10 cellular contexts compared by ENCODE assay signal in the genomic region with DNA sequence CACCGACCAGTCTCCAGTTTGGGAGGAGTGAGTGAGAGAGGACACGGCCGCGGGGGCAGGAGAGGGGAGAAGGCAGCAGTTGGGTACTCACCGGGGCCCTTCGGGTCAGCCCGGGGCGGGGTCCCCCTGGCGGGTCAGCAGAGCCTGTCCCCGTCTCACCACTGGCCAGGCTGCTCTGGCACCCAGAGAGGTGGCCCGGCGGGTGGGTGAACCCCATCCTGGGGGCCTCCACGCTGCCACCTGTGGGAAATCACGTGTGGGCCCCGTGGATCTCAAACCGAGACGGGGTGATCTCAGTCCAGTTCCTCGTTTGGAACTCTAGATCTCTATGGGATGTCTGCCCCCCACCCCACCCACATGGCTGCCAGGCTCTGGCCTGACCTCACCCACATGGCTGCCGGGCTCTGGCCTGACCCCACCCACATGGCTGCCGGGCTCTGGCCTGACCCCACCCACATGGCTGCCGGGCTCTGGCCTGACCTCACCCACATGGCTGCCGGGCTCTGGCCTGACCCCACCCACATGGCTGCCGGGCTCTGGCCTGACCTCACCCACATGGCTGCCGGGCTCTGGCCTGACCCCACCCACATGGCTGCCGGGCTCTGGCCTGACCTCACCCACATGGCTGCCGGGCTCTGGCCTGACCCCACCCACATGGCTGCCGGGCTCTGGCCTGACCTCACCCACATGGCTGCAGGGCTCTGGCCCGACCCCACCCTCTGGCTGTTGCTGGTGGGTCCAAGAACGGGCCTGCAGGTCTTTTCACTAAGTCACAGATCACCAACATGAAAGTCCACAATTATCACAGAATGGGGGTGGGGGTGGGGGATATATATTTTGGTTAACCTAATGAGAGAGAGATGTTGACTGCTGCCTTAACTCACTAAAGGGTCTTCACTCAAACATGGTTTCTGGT. TPM values are rescaled to one million over a fixed set of nuclear protein-coding genes. Genes with fewer than 3 reads are reported as not detected.
A peak's percentile ranks its signal among the peaks of the same experiment; 100 is the strongest.
DNase-seq lines count a peak whose midpoint lies in the region; ATAC-seq and TF ChIP-seq lines count a peak whose summit lies in the region.
"Not testable (repeated sequence)": the region's sequence is repeated elsewhere in the genome, so short reads cannot be mapped to it uniquely, and the experiment has no call there.
"Had no signal": no experiment of that assay in that cellular context is flagged by ENCODE, and none has a peak within 500 bp of the region (broad histone marks: within the 10 kb centered on the region; RNA-seq: fewer than 3 reads in every experiment).

No MANE protein-coding gene starts in this region.

- peak overlapping the region; percentile 95 for H4K12ac ChIP-seq in trophoblast cell (ENCODE audit: low read depth, low read length)

- not testable (repeated sequence) for H3K27me3 ChIP-seq in HUES6 (ENCODE audit: control insufficient read depth, insufficient read depth, low read length); SK-N-SH (ENCODE audit: insufficient read depth); lung (ENCODE audit: control insufficient read depth, insufficient read depth); trophoblast cell (ENCODE audit: insufficient read depth, low read length); aorta (ENCODE audit: control insufficient read depth in 1 of 2, insufficient read depth in 2 of 2, low read length in 1 of 2)

- H4K91ac ChIP-seq in trophoblast cell (ENCODE audit: low read depth, low read length) = peak overlapping the region; percentile 98

- peak; percentile 33 for ATAC-seq in left ventricle myocardium superior
- peak; percentile 70 for ATAC-seq in lung (ENCODE audit: insufficient read depth, low FRiP score)
- ATAC-seq in aorta (ENCODE audit: low FRiP score) = not testable (repeated sequence)

- H3K4me2 ChIP-seq in SK-N-SH = not testable (repeated sequence)
- H3K4me2 ChIP-seq in trophoblast cell (ENCODE audit: low read length) = peak overlapping the region; percentile 60

- DNase-seq in ELF-1 (ENCODE audit: low read depth, low spot score) = peak; percentile 52
- DNase-seq in SK-N-SH = peak; percentile 45
- peak; percentile 40 for DNase-seq in dermis blood vessel endothelial cell
- not testable (repeated sequence) for DNase-seq in left ventricle myocardium superior, trophoblast cell
- peak; percentile 70 for DNase-seq in lung (ENCODE audit: low spot score)
- DNase-seq in aorta = peak; percentile 46 to 76

- H3K18ac ChIP-seq in trophoblast cell (ENCODE audit: low read length) = peak overlapping the region; percentile 93

- H3K4me3 ChIP-seq in HUES6 (ENCODE audit: low read depth, low read length) = peak overlapping the region; percentile 23; the same call in 1 of the 2 replicates
- H3K4me3 ChIP-seq in SK-N-SH (ENCODE audit: low read depth in 2 of 2, low read length in 1 of 2); aorta (ENCODE audit: low read length in 2 of 2): not testable (repeated sequence)
- peak overlapping the region; percentile 43 for H3K4me3 ChIP-seq in lung
- H3K4me3 ChIP-seq in trophoblast cell (ENCODE audit: low read depth, low read length) = peak overlapping the region; percentile 42

- peaks cover 12% of the 10 kb centered on the region for H3K79me1 ChIP-seq in trophoblast cell (ENCODE audit: low read length)

- not testable (repeated sequence) for TF ChIP-seq RAD21 in SK-N-SH (IDR thresholded peaks at IDR 0.05; ENCODE audit: low read length)

- H2BK5ac ChIP-seq in trophoblast cell (ENCODE audit: low read depth, low read length, poor library complexity) = peak overlapping the region; percentile 98

- H3F3A ChIP-seq in SK-N-SH (replicated peaks; ENCODE audit: insufficient read depth) = not testable (repeated sequence)

- not testable (repeated sequence) for H2AFZ ChIP-seq in SK-N-SH (ENCODE audit: low read depth)
- peak overlapping the region; percentile 96 for H2AFZ ChIP-seq in trophoblast cell (ENCODE audit: insufficient read depth, low read length, poor library complexity)

- POLR2A ChIA-PET in SK-N-SH (lab: Yijun Ruan, JAX) = not testable (repeated sequence)

- peak overlapping the region; percentile 88 for H2BK12ac ChIP-seq in trophoblast cell (ENCODE audit: low read length)

- H3K9ac ChIP-seq in HUES6 (ENCODE audit: low read length); SK-N-SH; trophoblast cell (ENCODE audit: low read length): not testable (repeated sequence)

- H3K79me2 ChIP-seq in SK-N-SH (ENCODE audit: insufficient read depth); trophoblast cell (ENCODE audit: control insufficient read depth, insufficient read depth, low read length, poor library complexity): not testable (repeated sequence)

- WGBS in SK-N-SH (ENCODE audit: low lambda C conversion rate) = 81% methylated on average over 11 of the region's 29 CpGs
- 34 to 77% methylated on average over 20 to 25 of the region's 29 CpGs for WGBS in lung, 2 donors
- no CpG with 5 or more reads among the region's 29 CpGs for WGBS in trophoblast cell (ENCODE audit: extremely low coverage, insufficient coverage, insufficient read length)
- 50 to 64% methylated on average over 12 to 25 of the region's 29 CpGs for WGBS in aorta, 2 donors

- peak overlapping the region; percentile 92 for H2BK120ac ChIP-seq in trophoblast cell (ENCODE audit: insufficient read depth, low read length, poor library complexity)

- not testable (repeated sequence) for H3K23ac ChIP-seq in trophoblast cell (ENCODE audit: low read length)

- CTCF ChIA-PET in SK-N-SH (lab: Yijun Ruan, JAX) = not testable (repeated sequence)

- not testable (repeated sequence) for H3K4me1 ChIP-seq in HUES6 (ENCODE audit: control insufficient read depth, insufficient read depth, low read length); SK-N-SH (ENCODE audit: control insufficient read depth in 1 of 2, insufficient read depth in 2 of 2, low read depth in 1 of 2, low read length in 1 of 2); lung (ENCODE audit: control insufficient read depth in 2 of 2, insufficient read depth in 2 of 2, low read length in 2 of 2); trophoblast cell (ENCODE audit: control insufficient read depth in 1 of 2, insufficient read depth in 2 of 2, low read length in 2 of 2); aorta (ENCODE audit: control insufficient read depth in 1 of 2, insufficient read depth in 2 of 2, low read length in 2 of 2)

- intact Hi-C loops in left ventricle myocardium superior (cut with micrococcal nuclease); aorta (cut with DNase I): not testable (repeated sequence)

- H2AK5ac ChIP-seq in trophoblast cell (ENCODE audit: low read length) = peak overlapping the region; percentile 98

- H3K9me3 ChIP-seq in HUES6 (ENCODE audit: control insufficient read depth, insufficient read depth, low read depth, low read length); SK-N-SH; lung (ENCODE audit: control insufficient read depth in 2 of 2, insufficient read depth in 1 of 2, low read length in 1 of 2); trophoblast cell (ENCODE audit: insufficient read depth, low read depth, low read length); aorta (ENCODE audit: control insufficient read depth, low read length): not testable (repeated sequence)

- not testable (repeated sequence) for H3K27ac ChIP-seq in HUES6 (ENCODE audit: low read depth, low read length); SK-N-SH (ENCODE audit: low read depth in 2 of 2, low read length in 1 of 2); lung (ENCODE audit: low read depth in 1 of 2, low read length in 1 of 2); aorta (ENCODE audit: low read depth in 1 of 2, low read length in 2 of 2)
- peak overlapping the region; percentile 48 for H3K27ac ChIP-seq in trophoblast cell (ENCODE audit: low read depth, low read length)

- H3K36me3 ChIP-seq in HUES6 (ENCODE audit: control insufficient read depth, insufficient read depth, low read length); SK-N-SH (replicated peaks in 1 of 2; ENCODE audit: control insufficient read depth in 1 of 2, insufficient read depth in 2 of 2, low read length in 1 of 2); lung (ENCODE audit: control insufficient read depth in 2 of 2, insufficient read depth in 2 of 2, low read length in 2 of 2); trophoblast cell (ENCODE audit: control insufficient read depth in 1 of 2, insufficient read depth in 2 of 2, low read length in 2 of 2); aorta (ENCODE audit: control insufficient read depth in 1 of 2, insufficient read depth in 2 of 2, low read length in 1 of 2): not testable (repeated sequence)

- H3K4ac ChIP-seq in trophoblast cell (ENCODE audit: low read depth, low read length) = peak overlapping the region; percentile 43

- not testable (repeated sequence) for TF ChIP-seq EP300 in SK-N-SH (IDR thresholded peaks at IDR 0.05; ENCODE audit: borderline replicate concordance in 1 of 2, low read depth in 1 of 2, low read length in 1 of 2)

- peak overlapping the region; percentile 93 for H3K14ac ChIP-seq in trophoblast cell (ENCODE audit: low read length)

- H4K20me1 ChIP-seq in SK-N-SH (ENCODE audit: insufficient read depth) = not testable (repeated sequence)

- not testable (repeated sequence) for TF ChIP-seq CTCF in SK-N-SH (IDR thresholded peaks at IDR 0.05); lung (IDR thresholded peaks at IDR 0.05; ENCODE audit: control extremely low read depth, extremely low read depth)

- H3K9me2 ChIP-seq in SK-N-SH = not testable (repeated sequence)

- peak overlapping the region; percentile 99 for H4K8ac ChIP-seq in trophoblast cell (ENCODE audit: low read depth, low read length)

TF ChIP-seq in SK-N-SH, 30 proteins besides CTCF, POLR2A, EP300 and RAD21:
- peak; percentile 55; the same call in 1 of the 2 replicates for TF ChIP-seq YY1 (IDR thresholded peaks at IDR 0.05; ENCODE audit: low read depth)

RNA-seq across cellular contexts. Expression of gene DOC2B, which starts 34.4 kb away (rescaled TPM):
- polyA plus RNA-seq in SK-N-SH (2012; rRNA removed) (0.16 and 0.81 TPM in 2 replicates), lung (1 to 10 TPM; 3.0 to 5.5 TPM), aorta (under 1 TPM; 0.13 to 0.15 TPM)
- polyA plus RNA-seq in SK-N-SH (2012; cell fraction: cytosol; rRNA removed) = 0.45 and 1.1 TPM in 2 replicates
- 0.32 and 1.3 TPM in 2 replicates for polyA plus RNA-seq in SK-N-SH (2012; cell fraction: nucleus; rRNA removed)
- total RNA-seq in dermis blood vessel endothelial cell (20.6 and 57.9 TPM in 2 replicates), left ventricle myocardium superior (3.9 TPM), lung (1 to 10 TPM; 5.1 to 7.5 TPM), aorta (10 to 100 TPM; 16.3 to 35.3 TPM)
- polyA plus RNA-seq in trophoblast cell (2013) = 11.1 and 11.6 TPM in 2 replicates
- total RNA-seq: fibroblast of lung had no signal
- polyA plus RNA-seq: fibroblast of lung; naive thymus-derived CD4-positive, alpha-beta T cell had no signal
